In the genomic region with DNA sequence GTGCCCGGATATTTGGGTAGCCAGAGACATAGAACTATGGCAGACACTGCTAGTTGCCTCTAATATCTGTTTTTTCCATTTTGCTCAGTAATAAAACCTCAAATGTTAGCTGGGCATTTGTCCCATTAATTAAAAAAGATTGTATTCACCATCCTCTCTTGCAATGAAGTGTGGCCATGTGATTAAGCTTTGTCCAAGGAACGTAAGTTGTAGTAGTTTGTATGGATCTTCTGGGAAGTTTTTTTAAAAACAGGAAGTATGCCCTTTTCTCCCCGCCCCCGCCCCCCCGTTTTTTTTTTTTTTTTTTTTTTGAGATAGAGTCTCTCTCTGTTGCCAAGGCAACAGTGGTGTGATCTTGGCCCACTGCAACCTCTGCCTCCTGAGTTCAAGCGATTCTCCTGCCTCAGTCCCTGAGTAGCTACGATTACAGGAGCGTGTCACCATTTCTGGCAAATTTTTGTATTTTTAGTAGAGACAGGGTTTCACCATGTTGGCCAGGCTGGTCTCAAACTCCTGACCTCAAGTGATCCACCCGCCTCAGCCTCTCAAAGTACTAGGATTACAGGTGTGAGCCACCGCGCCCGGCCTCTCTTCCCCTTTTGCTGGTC, we compare ENCODE assay signal across 1 cellular context.
TF ChIP-seq lines count a peak whose summit lies in the region.

No MANE protein-coding gene starts in this region.

TF ChIP-seq in K562, 482 proteins besides CTCF, POLR2A, EP300 and RAD21 (continued from another document):
- TF ChIP-seq ZC3H11A (IDR thresholded peaks at IDR 0.05; ENCODE audit: low read depth, low read length) (no peak), MECOM (CRISPR knock-in tag; IDR thresholded peaks at IDR 0.05) (peak; percentile 25; the same call in 1 of the 2 replicates), SFPQ (IDR thresholded peaks at IDR 0.05; ENCODE audit: low read depth, low read length) (no peak), ELF1 (tag; IDR thresholded peaks at IDR 0.05) (peak; percentile 81), ZNF384 (IDR thresholded peaks at IDR 0.05; ENCODE audit: low read depth, low read length) (peak; percentile 99), EGR1 (conservative IDR thresholded peaks at IDR 0.05) (peak; percentile 85), MITF (IDR thresholded peaks at IDR 0.05) (no peak), MYC (IDR thresholded peaks at IDR 0.05; ENCODE audit: low read depth, low read length) (0 out of 2 replicates have a peak, but pooled peaks have one; percentile 39), MYC (CRISPR knock-in tag; IDR thresholded peaks at IDR 0.05; ENCODE audit: borderline replicate concordance, low read depth) (no peak), SREBF1 (IDR thresholded peaks at IDR 0.05; ENCODE audit: borderline replicate concordance, low read depth, low read length) (peak; percentile 79; the same call in 1 of the 2 replicates), PPARD (CRISPR knock-in tag; IDR thresholded peaks at IDR 0.05) (no peak), CTCFL (IDR thresholded peaks at IDR 0.05; ENCODE audit: borderline replicate concordance, insufficient read depth, low read depth, low read length, poor library complexity, severe bottlenecking) (no peak), XRCC3 (IDR thresholded peaks at IDR 0.05) (no peak), MXI1 (IDR thresholded peaks at IDR 0.05; ENCODE audit: low read depth, low read length) (peak; percentile 63), VEZF1 (CRISPR knock-in tag; IDR thresholded peaks at IDR 0.05) (peak; percentile 99), ZNF239 (CRISPR knock-in tag; IDR thresholded peaks at IDR 0.05) (no peak), HNRNPH1 (optimal IDR thresholded peaks at IDR 0.05; ENCODE audit: low read depth, low read length) (no peak), TCF7L2 (IDR thresholded peaks at IDR 0.05; ENCODE audit: low read depth, low read length) (no peak), RAD51 (IDR thresholded peaks at IDR 0.05; ENCODE audit: borderline replicate concordance, low read depth) (no peak), POU5F1 (IDR thresholded peaks at IDR 0.05; ENCODE audit: borderline replicate concordance, low read depth, low read length, partially characterized antibody) (no peak), RFX1 (IDR thresholded peaks at IDR 0.05) (peak; percentile 95), TBL1XR1 (IDR thresholded peaks at IDR 0.05; ENCODE audit: low read length in 2 of 2) (0 out of 4 replicates have a peak, but pooled peaks of 1 of the 2 experiments have one; percentile 13), L3MBTL2 (IDR thresholded peaks at IDR 0.05) (peak; percentile 26), DEAF1 (CRISPR knock-in tag; IDR thresholded peaks at IDR 0.05) (0 out of 2 replicates have a peak, but pooled peaks have one; percentile 3), DPF2 (IDR thresholded peaks at IDR 0.05) (peak; percentile 61; the same call in 1 of the 2 replicates), ZEB2 (IDR thresholded peaks at IDR 0.05) (peak; percentile 62; the same call in 1 of the 2 replicates), ZNF830 (CRISPR knock-in tag; IDR thresholded peaks at IDR 0.05) (no peak), SPI1 (IDR thresholded peaks at IDR 0.05; ENCODE audit: borderline replicate concordance, low read depth, low read length) (peak; percentile 33; the same call in 1 of the 2 replicates), FOXK2 (conservative IDR thresholded peaks at IDR 0.05 in 1 of 2, IDR thresholded peaks at IDR 0.05 in 1 of 2; ENCODE audit: low read depth in 2 of 2) (0 out of 4 replicates have a peak, but pooled peaks have one; percentile 6 to 42), ELF4 (CRISPR knock-in tag; IDR thresholded peaks at IDR 0.05) (no peak), FOXM1 (IDR thresholded peaks at IDR 0.05; ENCODE audit: low read depth) (peak; percentile 53; the same call in 1 of the 2 replicates), FOXM1 (CRISPR knock-in tag; IDR thresholded peaks at IDR 0.05; ENCODE audit: low read depth) (no peak), BMI1 (IDR thresholded peaks at IDR 0.05; ENCODE audit: low read length) (peak; percentile 59; the same call in 1 of the 2 replicates), JUND (IDR thresholded peaks at IDR 0.05; ENCODE audit: borderline replicate concordance, low read depth, low read length) (0 out of 2 replicates have a peak, but pooled peaks have one; percentile 12), JUND (tag; IDR thresholded peaks at IDR 0.05; ENCODE audit: borderline replicate concordance, low read depth, low read length) (no peak), KAT7 (CRISPR knock-in tag; IDR thresholded peaks at IDR 0.05; ENCODE audit: borderline replicate concordance) (no peak), GABPA (tag; conservative IDR thresholded peaks at IDR 0.05; ENCODE audit: low read depth) (peak; percentile 77), SMAD3 (CRISPR knock-in tag; conservative IDR thresholded peaks at IDR 0.05) (no peak), RNF2 (IDR thresholded peaks at IDR 0.05) (no peak), MBD2 (IDR thresholded peaks at IDR 0.05; ENCODE audit: borderline replicate concordance, low read depth) (0 out of 2 replicates have a peak, but pooled peaks have one; percentile 21)
- TF ChIP-seq, protein P1, sequence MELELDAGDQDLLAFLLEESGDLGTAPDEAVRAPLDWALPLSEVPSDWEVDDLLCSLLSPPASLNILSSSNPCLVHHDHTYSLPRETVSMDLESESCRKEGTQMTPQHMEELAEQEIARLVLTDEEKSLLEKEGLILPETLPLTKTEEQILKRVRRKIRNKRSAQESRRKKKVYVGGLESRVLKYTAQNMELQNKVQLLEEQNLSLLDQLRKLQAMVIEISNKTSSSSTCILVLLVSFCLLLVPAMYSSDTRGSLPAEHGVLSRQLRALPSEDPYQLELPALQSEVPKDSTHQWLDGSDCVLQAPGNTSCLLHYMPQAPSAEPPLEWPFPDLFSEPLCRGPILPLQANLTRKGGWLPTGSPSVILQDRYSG (tag; conservative IDR thresholded peaks at IDR 0.05; ENCODE audit: low read depth) = peak; percentile 61; the same call in 1 of the 2 replicates
- TF ChIP-seq, protein P2, sequence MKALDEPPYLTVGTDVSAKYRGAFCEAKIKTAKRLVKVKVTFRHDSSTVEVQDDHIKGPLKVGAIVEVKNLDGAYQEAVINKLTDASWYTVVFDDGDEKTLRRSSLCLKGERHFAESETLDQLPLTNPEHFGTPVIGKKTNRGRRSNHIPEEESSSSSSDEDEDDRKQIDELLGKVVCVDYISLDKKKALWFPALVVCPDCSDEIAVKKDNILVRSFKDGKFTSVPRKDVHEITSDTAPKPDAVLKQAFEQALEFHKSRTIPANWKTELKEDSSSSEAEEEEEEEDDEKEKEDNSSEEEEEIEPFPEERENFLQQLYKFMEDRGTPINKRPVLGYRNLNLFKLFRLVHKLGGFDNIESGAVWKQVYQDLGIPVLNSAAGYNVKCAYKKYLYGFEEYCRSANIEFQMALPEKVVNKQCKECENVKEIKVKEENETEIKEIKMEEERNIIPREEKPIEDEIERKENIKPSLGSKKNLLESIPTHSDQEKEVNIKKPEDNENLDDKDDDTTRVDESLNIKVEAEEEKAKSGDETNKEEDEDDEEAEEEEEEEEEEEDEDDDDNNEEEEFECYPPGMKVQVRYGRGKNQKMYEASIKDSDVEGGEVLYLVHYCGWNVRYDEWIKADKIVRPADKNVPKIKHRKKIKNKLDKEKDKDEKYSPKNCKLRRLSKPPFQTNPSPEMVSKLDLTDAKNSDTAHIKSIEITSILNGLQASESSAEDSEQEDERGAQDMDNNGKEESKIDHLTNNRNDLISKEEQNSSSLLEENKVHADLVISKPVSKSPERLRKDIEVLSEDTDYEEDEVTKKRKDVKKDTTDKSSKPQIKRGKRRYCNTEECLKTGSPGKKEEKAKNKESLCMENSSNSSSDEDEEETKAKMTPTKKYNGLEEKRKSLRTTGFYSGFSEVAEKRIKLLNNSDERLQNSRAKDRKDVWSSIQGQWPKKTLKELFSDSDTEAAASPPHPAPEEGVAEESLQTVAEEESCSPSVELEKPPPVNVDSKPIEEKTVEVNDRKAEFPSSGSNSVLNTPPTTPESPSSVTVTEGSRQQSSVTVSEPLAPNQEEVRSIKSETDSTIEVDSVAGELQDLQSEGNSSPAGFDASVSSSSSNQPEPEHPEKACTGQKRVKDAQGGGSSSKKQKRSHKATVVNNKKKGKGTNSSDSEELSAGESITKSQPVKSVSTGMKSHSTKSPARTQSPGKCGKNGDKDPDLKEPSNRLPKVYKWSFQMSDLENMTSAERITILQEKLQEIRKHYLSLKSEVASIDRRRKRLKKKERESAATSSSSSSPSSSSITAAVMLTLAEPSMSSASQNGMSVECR (CRISPR knock-in tag; IDR thresholded peaks at IDR 0.05) = no peak
TF ChIP-seq in K562: peak in this region for 36.
